In genomic region chr11:46291441-46292143, GRCh38 we compare ENCODE assay signal across 12 cellular contexts. TPM values are rescaled to one million over a fixed set of nuclear protein-coding genes. Genes with fewer than 3 reads are reported as not detected.
A peak's percentile ranks its signal among the peaks of the same experiment; 100 is the strongest.
DNase-seq lines count a peak whose midpoint lies in the region; ATAC-seq and TF ChIP-seq lines count a peak whose summit lies in the region.
"Had no signal": no experiment of that assay in that cellular context is flagged by ENCODE, and none has a peak within 500 bp of the region (broad histone marks: within the 10 kb centered on the region; RNA-seq: fewer than 3 reads in every experiment).

No MANE protein-coding gene starts in this region.

- H3K9me2 ChIP-seq in SK-N-SH, result no peaks in the 10 kb centered on the region

- 45% methylated on average over 10 of the region's 10 CpGs for WGBS in SK-N-SH (ENCODE audit: low lambda C conversion rate)
- 57 to 69% methylated on average over 10 of the region's 10 CpGs for WGBS in heart right ventricle, 2 donors

- peaks cover 86% of the 10 kb centered on the region for H3K79me2 ChIP-seq in SK-N-SH (ENCODE audit: insufficient read depth)

- TF ChIP-seq RAD21 in SK-N-SH (IDR thresholded peaks at IDR 0.05; ENCODE audit: low read length), result no peak

- peak overlapping the region; percentile 24; the same call in 1 of the 2 replicates for H3K9ac ChIP-seq in SK-N-SH

- POLR2A ChIA-PET in SK-N-SH (lab: Yijun Ruan, JAX), result no interaction called here

- H3K4me3 ChIP-seq in SK-N-SH (ENCODE audit: low read depth in 2 of 2, low read length in 1 of 2) (0 out of 4 replicates have a peak overlapping the region, but pooled peaks of 1 of the 2 experiments have one; percentile 9), heart right ventricle (no peak overlapping the region)
- H3K4me3 ChIP-seq: thoracic aorta had no signal

- peak in 1 of 8 donors; percentile 25 for ATAC-seq in heart right ventricle
- ATAC-seq in sciatic nerve, result peak; percentile 21
- ATAC-seq in HG03039 (IDR thresholded peaks at IDR 0.05; ENCODE audit: unreplicated experiment), result no peak
- ATAC-seq: foreskin keratinocyte had no signal

- 0 out of 4 replicates have a peak, but pooled peaks of 1 of the 2 experiments have one; percentile 38 for TF ChIP-seq EP300 in SK-N-SH (IDR thresholded peaks at IDR 0.05; ENCODE audit: borderline replicate concordance in 1 of 2, low read depth in 1 of 2, low read length in 1 of 2)

- peak overlapping the region; percentile 72 for H3K4me2 ChIP-seq in SK-N-SH

- H3K4me1 ChIP-seq in SK-N-SH (ENCODE audit: control insufficient read depth in 1 of 2, insufficient read depth in 2 of 2, low read depth in 1 of 2, low read length in 1 of 2) (peaks cover 24 to 67% of the 10 kb centered on the region in 2 experiments), heart right ventricle (peaks cover 5 to 50% (median 40%) of the 10 kb centered on the region in 9 donors)
- H3K4me1 ChIP-seq: foreskin keratinocyte had no signal

- CTCF ChIA-PET in SK-N-SH (lab: Yijun Ruan, JAX), result interaction anchor here (0.9 to 3.7 kb wide), 2 partner anchors 14 to 52 kb away, joined by 5 to 27 read pairs; partner anchors contain the start of gene CREB3L1

- H3F3A ChIP-seq in SK-N-SH (replicated peaks; ENCODE audit: insufficient read depth), result peaks cover 59% of the 10 kb centered on the region

- 0 out of 2 replicates have a peak, but pooled peaks cover 6% of the 10 kb centered on the region for H4K20me1 ChIP-seq in SK-N-SH (ENCODE audit: insufficient read depth)

- H3K27ac ChIP-seq in SK-N-SH (ENCODE audit: low read depth in 2 of 2, low read length in 1 of 2) (peak overlapping the region; percentile 53 to 95; a peak in 3 of 4 replicates), heart right ventricle (peak overlapping the region in 3 of 10 donors; percentile 10 to 44 (median 14))
- H3K27ac ChIP-seq: foreskin keratinocyte, thoracic aorta had no signal

- intact Hi-C loops in heart right ventricle (cut with DNase I), result no loop called here
- intact Hi-C loops in sciatic nerve (cut with DNase I), result no loop called here

- DNase-seq in EL, result peak; percentile 93
- no peak for DNase-seq in SK-N-SH
- peak; percentile 28 to 62 for DNase-seq in heart right ventricle
- no peak for DNase-seq in sciatic nerve (ENCODE audit: low spot score)
- no peak for DNase-seq in central memory CD4-positive, alpha-beta T cell
- DNase-seq in NCI-H510A treated with DMSO at 0.1 percent for 48 hours (lab: John Stamatoyannopoulos, UW), result no peak
- DNase-seq in activated CD4-positive, alpha-beta T cell treated with anti-CD3 and anti-CD28 coated beads, Interleukin-2, amount 50 U/mL, for 1 hour, result no peak
- DNase-seq: activated CD4-positive, alpha-beta T cell treated with anti-CD3 and anti-CD28 coated beads, Interleukin-2, amount 50 U/mL, for 48 hours; foreskin keratinocyte; NCI-H2081 treated with DMSO at 0.1 percent for 48 hours had no signal

- H3K9me3 ChIP-seq in SK-N-SH, result no peaks in the 10 kb centered on the region
- H3K9me3 ChIP-seq in heart right ventricle, result no peaks in the 10 kb centered on the region
- H3K9me3 ChIP-seq: thoracic aorta had no signal

- H3K36me3 ChIP-seq in SK-N-SH (replicated peaks in 1 of 2; ENCODE audit: control insufficient read depth in 1 of 2, insufficient read depth in 2 of 2, low read length in 1 of 2), result peaks cover 0 to 10% of the 10 kb centered on the region in 2 experiments
- no peaks in the 10 kb centered on the region for H3K36me3 ChIP-seq in heart right ventricle
- H3K36me3 ChIP-seq: thoracic aorta had no signal

- no peak overlapping the region for H2AFZ ChIP-seq in SK-N-SH (ENCODE audit: low read depth)

- TF ChIP-seq CTCF in SK-N-SH (IDR thresholded peaks at IDR 0.05) (no peak), heart right ventricle (IDR thresholded peaks at IDR 0.05) (no peak)

- H3K27me3 ChIP-seq in SK-N-SH (ENCODE audit: insufficient read depth) (no peaks in the 10 kb centered on the region), heart right ventricle (peaks cover 0 to 18% (median 0%) of the 10 kb centered on the region in 7 donors)
- H3K27me3 ChIP-seq: foreskin keratinocyte had no signal

TF ChIP-seq in SK-N-SH, 30 proteins besides CTCF, POLR2A, EP300 and RAD21:
- no peak for TF ChIP-seq GATA2 (CRISPR knock-in tag; IDR thresholded peaks at IDR 0.05)
- TF ChIP-seq TCF12 (IDR thresholded peaks at IDR 0.05), result peak; percentile 52
- no peak for TF ChIP-seq SMC3 (IDR thresholded peaks at IDR 0.05; ENCODE audit: low read depth, low read length)
- no peak for TF ChIP-seq POLR2AphosphoS5 (IDR thresholded peaks at IDR 0.05; ENCODE audit: low read depth, low read length)
- no peak for TF ChIP-seq REST (IDR thresholded peaks at IDR 0.05; ENCODE audit: low read depth, low read length)
- TF ChIP-seq RFX5 (IDR thresholded peaks at IDR 0.05; ENCODE audit: low read length), result no peak
- no peak for TF ChIP-seq MAX (IDR thresholded peaks at IDR 0.05; ENCODE audit: low read depth)
- TF ChIP-seq FOXM1 (IDR thresholded peaks at IDR 0.05; ENCODE audit: low read depth), result no peak
- no peak for TF ChIP-seq RXRA (IDR thresholded peaks at IDR 0.05; ENCODE audit: borderline replicate concordance, low read depth)
- TF ChIP-seq JUND (IDR thresholded peaks at IDR 0.05), result peak; percentile 60
- TF ChIP-seq TEAD4 (IDR thresholded peaks at IDR 0.05; ENCODE audit: borderline replicate concordance, insufficient read depth), result no peak
- no peak for TF ChIP-seq CHD2 (IDR thresholded peaks at IDR 0.05; ENCODE audit: low read length, partially characterized antibody)
- TF ChIP-seq FOSL2 (IDR thresholded peaks at IDR 0.05; ENCODE audit: borderline replicate concordance, low read depth), result peak; percentile 68; the same call in 1 of the 2 replicates

RNA-seq across cellular contexts. Expression of gene CREB3L1, which starts 14.1 kb away (rescaled TPM):
- polyA plus RNA-seq in SK-N-SH (2012; rRNA removed) (5.6 and 14.0 TPM in 2 replicates), heart right ventricle (10 to 100 TPM in 1 of 2 donors, 1 to 10 TPM in 1; 9.7 to 49.5 TPM)
- 9.9 and 13.3 TPM in 2 replicates for polyA plus RNA-seq in SK-N-SH (2012; cell fraction: cytosol; rRNA removed)
- polyA plus RNA-seq in SK-N-SH (2012; cell fraction: nucleus; rRNA removed), result 14.7 and 17.4 TPM in 2 replicates
- total RNA-seq in heart right ventricle (100 to 1,000 TPM in 1 of 10 donors, 10 to 100 TPM in 9; 14.9 to 127 (median 36.1) TPM), sciatic nerve (20.8 TPM)

RNA-seq across cellular contexts. Expression of gene DGKZ, which starts 55.7 kb away (rescaled TPM):
- 23.9 and 33.2 TPM in 2 replicates for polyA plus RNA-seq in SK-N-SH (2012; rRNA removed)
- 9.1 and 17.5 TPM in 2 replicates for polyA plus RNA-seq in SK-N-SH (2012; cell fraction: cytosol; rRNA removed)
- 80.1 and 95.5 TPM in 2 replicates for polyA plus RNA-seq in SK-N-SH (2012; cell fraction: nucleus; rRNA removed)
- 10 to 100 TPM; 46.4 to 77.9 (median 60.1) TPM for total RNA-seq in heart right ventricle
- 100 to 1,000 TPM in 1 of 2 donors, 10 to 100 TPM in 1; 31.9 to 107 TPM for polyA plus RNA-seq in heart right ventricle
- total RNA-seq in sciatic nerve, result 45.5 TPM

Comparison
In these comparisons a context has a peak if more than half of its experiments do, and no peak if none do; other contexts are left out.
1. DNase-seq: peak in EL (single experiment) and heart right ventricle (2 of 2); none in SK-N-SH (single experiment), sciatic nerve (single experiment), central memory CD4-positive, alpha-beta T cell (single experiment), NCI-H510A treated with DMSO at 0.1 percent for 48 hours (single experiment) and activated CD4-positive, alpha-beta T cell treated with anti-CD3 and anti-CD28 coated beads, Interleukin-2, amount 50 U/mL, for 1 hour (single experiment).